Comparison of ENCODE assay signal across 1 cellular context in the genomic region with DNA sequence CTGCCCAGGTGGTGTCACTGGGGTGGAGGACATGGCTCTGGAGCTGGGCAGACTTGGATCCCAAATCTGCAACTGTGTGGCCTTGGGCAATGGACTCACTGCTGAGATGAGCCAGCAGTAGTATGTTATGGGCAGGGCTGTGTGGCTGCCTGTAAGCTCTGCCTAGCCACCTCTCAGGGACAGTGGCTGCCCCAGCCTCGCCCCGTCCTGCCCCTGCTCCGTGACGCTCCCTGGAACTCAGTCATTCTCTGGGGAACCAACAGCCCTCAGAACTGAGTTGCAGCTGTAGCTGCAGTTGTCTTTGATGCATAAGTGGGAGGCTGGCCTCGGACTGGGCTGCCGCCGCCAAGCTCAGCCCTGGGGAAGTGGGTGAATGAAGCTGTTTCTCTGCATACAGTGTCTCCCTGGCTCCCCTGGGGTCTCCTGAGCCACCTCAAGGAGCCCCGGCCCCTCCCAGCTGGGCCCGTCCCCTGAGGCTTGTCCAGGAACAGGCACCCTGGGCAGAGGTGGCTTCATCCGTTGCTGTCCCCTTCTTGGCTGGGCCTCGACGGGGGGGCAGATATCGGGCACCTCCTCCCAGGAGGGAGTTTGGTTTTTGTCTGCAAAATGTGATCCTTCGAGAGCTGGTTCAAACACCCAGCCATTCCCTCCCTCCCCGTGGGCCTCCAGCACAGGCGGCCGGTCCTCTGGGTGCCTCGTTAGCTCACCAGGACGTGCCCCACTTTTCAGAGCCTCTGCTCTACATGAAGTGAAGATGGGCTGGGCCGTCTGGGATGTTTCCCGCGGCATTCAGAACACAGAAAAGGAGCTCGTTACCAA.
TF ChIP-seq lines count a peak whose summit lies in the region.

No MANE protein-coding gene starts in this region.

TF ChIP-seq in A549, 52 proteins besides CTCF, POLR2A, EP300 and RAD21 (continued from another document):
- no peak for TF ChIP-seq MYC (IDR thresholded peaks at IDR 0.05; ENCODE audit: borderline replicate concordance, low read length)
- TF ChIP-seq FOXS1 (CRISPR knock-in tag; IDR thresholded peaks at IDR 0.05) = no peak
- no peak for TF ChIP-seq ZNF302 (CRISPR knock-in tag; IDR thresholded peaks at IDR 0.05)
- TF ChIP-seq, protein P1, sequence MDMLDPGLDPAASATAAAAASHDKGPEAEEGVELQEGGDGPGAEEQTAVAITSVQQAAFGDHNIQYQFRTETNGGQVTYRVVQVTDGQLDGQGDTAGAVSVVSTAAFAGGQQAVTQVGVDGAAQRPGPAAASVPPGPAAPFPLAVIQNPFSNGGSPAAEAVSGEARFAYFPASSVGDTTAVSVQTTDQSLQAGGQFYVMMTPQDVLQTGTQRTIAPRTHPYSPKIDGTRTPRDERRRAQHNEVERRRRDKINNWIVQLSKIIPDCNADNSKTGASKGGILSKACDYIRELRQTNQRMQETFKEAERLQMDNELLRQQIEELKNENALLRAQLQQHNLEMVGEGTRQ (IDR thresholded peaks at IDR 0.05) = no peak
- no peak for TF ChIP-seq ESRRA (IDR thresholded peaks at IDR 0.05; ENCODE audit: borderline replicate concordance, low read length)
- no peak for TF ChIP-seq HOXB5 (CRISPR knock-in tag; IDR thresholded peaks at IDR 0.05)
- TF ChIP-seq ZSCAN20 (CRISPR knock-in tag; IDR thresholded peaks at IDR 0.05) = no peak
- TF ChIP-seq HOXA7 (CRISPR knock-in tag; IDR thresholded peaks at IDR 0.05) = no peak
- TF ChIP-seq RARB (CRISPR knock-in tag; IDR thresholded peaks at IDR 0.05) = no peak
- no peak for TF ChIP-seq TFCP2L1 (CRISPR knock-in tag; IDR thresholded peaks at IDR 0.05)
- TF ChIP-seq, protein P2, sequence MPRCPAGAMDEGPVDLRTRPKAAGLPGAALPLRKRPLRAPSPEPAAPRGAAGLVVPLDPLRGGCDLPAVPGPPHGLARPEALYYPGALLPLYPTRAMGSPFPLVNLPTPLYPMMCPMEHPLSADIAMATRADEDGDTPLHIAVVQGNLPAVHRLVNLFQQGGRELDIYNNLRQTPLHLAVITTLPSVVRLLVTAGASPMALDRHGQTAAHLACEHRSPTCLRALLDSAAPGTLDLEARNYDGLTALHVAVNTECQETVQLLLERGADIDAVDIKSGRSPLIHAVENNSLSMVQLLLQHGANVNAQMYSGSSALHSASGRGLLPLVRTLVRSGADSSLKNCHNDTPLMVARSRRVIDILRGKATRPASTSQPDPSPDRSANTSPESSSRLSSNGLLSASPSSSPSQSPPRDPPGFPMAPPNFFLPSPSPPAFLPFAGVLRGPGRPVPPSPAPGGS (IDR thresholded peaks at IDR 0.05) = no peak
- no peak for TF ChIP-seq BHLHE40 (IDR thresholded peaks at IDR 0.05; ENCODE audit: low read depth, low read length)
- no peak for TF ChIP-seq EHF (CRISPR knock-in tag; IDR thresholded peaks at IDR 0.05)
- no peak for TF ChIP-seq MAFK (IDR thresholded peaks at IDR 0.05; ENCODE audit: partially characterized antibody)
- TF ChIP-seq HEYL (CRISPR knock-in tag; IDR thresholded peaks at IDR 0.05) = no peak
- no peak for TF ChIP-seq MAZ (IDR thresholded peaks at IDR 0.05; ENCODE audit: borderline replicate concordance, low read depth, low read length)
TF ChIP-seq in A549: peak in this region for 0.
